12 cellular contexts compared by ENCODE assay signal in genomic region chr16:4086153-4086552, GRCh38.
"Had no signal": no experiment of that assay in that cellular context is flagged by ENCODE, and none has a peak within 500 bp of the region (broad histone marks: within the 10 kb centered on the region; RNA-seq: fewer than 3 reads in every experiment).

No MANE protein-coding gene starts in this region.

- H3K36me3 ChIP-seq: breast epithelium had no signal

- H3K27me3 Mint-ChIP-seq: activated CD4-positive, alpha-beta T cell treated with anti-CD3 and anti-CD28 coated beads, Interleukin-2, amount 10 ng/mL, durations not matched to agents 7 days and 5 days had no signal

- H3K9me3 ChIP-seq: breast epithelium had no signal

- H3K27ac ChIP-seq: breast epithelium, dorsolateral prefrontal cortex had no signal

- H3K9me3 Mint-ChIP-seq: stimulated activated naive CD8-positive, alpha-beta T cell treated with anti-CD3 and anti-CD28 coated beads, Interleukin-15, amount 100 ng/mL, for 72 hours; T-helper 2 cell treated with Interferon-gamma antibody and Interleukin-4, amounts not matched to agents 5 μg/mL and 100 μg/mL, for 36 hours had no signal

- ATAC-seq: stimulated activated naive CD8-positive, alpha-beta T cell treated with anti-CD3 and anti-CD28 coated beads, Interleukin-15, amount 100 ng/mL, for 72 hours had no signal

- H3K4me3 Mint-ChIP-seq: activated CD4-positive, alpha-beta T cell treated with anti-CD3 and anti-CD28 coated beads, Interleukin-2, amount 10 ng/mL, durations not matched to agents 7 days and 5 days; mesothelial cell of epicardium; nephron progenitor cell; stimulated activated naive CD8-positive, alpha-beta T cell treated with anti-CD3 and anti-CD28 coated beads, Interleukin-15, amount 100 ng/mL, for 72 hours; T-helper 2 cell treated with Interferon-gamma antibody and Interleukin-4, amounts not matched to agents 5 μg/mL and 100 μg/mL, for 36 hours had no signal

- DNase-seq: activated CD4-positive, alpha-beta T cell treated with anti-CD3 and anti-CD28 coated beads, Interleukin-2, amount 10 ng/mL, durations not matched to agents 7 days and 5 days; activated naive CD4-positive, alpha-beta T cell treated with Interleukin-2 at 50 U/mL for 16 hours; activated T-cell treated with anti-CD3 and anti-CD28 coated beads for 4 hours; dorsolateral prefrontal cortex; erythroblast; hippocampal formation; nephron progenitor cell; stimulated activated CD4-positive, alpha-beta T cell treated with anti-CD3 and anti-CD28 coated beads, Interleukin-1b, Interleukin-23, amount 100 ng/mL, for 48 hours; stimulated activated naive CD8-positive, alpha-beta T cell treated with anti-CD3 and anti-CD28 coated beads, Interleukin-15, amount 100 ng/mL, for 72 hours had no signal

- H3K27ac Mint-ChIP-seq: activated CD4-positive, alpha-beta T cell treated with anti-CD3 and anti-CD28 coated beads, Interleukin-2, amount 10 ng/mL, durations not matched to agents 7 days and 5 days; nephron progenitor cell; T-helper 2 cell treated with Interferon-gamma antibody and Interleukin-4, amounts not matched to agents 5 μg/mL and 100 μg/mL, for 36 hours had no signal

- H3K27me3 ChIP-seq: breast epithelium, dorsolateral prefrontal cortex had no signal

- H3K4me3 ChIP-seq: breast epithelium, dorsolateral prefrontal cortex had no signal
